ENCODE assay signal across 26 cellular contexts in genomic region chr11:70519117-70519516, GRCh38.
DNase-seq lines count a peak whose midpoint lies in the region; ATAC-seq and TF ChIP-seq lines count a peak whose summit lies in the region.
"Had no signal": no experiment of that assay in that cellular context is flagged by ENCODE, and none has a peak within 500 bp of the region (broad histone marks: within the 10 kb centered on the region; RNA-seq: fewer than 3 reads in every experiment).

No MANE protein-coding gene starts in this region.

- H3K4me1 ChIP-seq in BE2C = peaks cover 4% of the 10 kb centered on the region; the same call in 1 of the 2 replicates
- H3K4me1 ChIP-seq in HCT116 (ENCODE audit: control insufficient read depth in 1 of 2, insufficient read depth in 2 of 2, low read length in 2 of 2) = peaks cover 0 to 10% of the 10 kb centered on the region in 2 experiments; a peak in 2 of 4 replicates
- H3K4me1 ChIP-seq: right lobe of liver, vagina had no signal

- no TSS peak for BruUV-seq in HCT116 (replicated peaks; lab: Mats Ljungman, UMichigan)

- H3K36me3 ChIP-seq in BE2C (no peaks in the 10 kb centered on the region), HCT116 (ENCODE audit: control insufficient read depth in 1 of 2, insufficient read depth in 2 of 2, low read length in 2 of 2) (no peaks in the 10 kb centered on the region)
- H3K36me3 ChIP-seq: right lobe of liver, SJSA1, stomach, vagina had no signal

- no peaks in the 10 kb centered on the region for H3K9me2 ChIP-seq in HCT116 (ENCODE audit: insufficient read depth)

- H3K4me2 ChIP-seq in HCT116 (ENCODE audit: low read length) = no peak overlapping the region

- no peak overlapping the region for H3K4me3 ChIP-seq in BE2C (ENCODE audit: low read depth, low read length)
- H3K4me3 ChIP-seq in HCT116 (replicated peaks in 1 of 2; ENCODE audit: low read depth in 1 of 2, low read length in 2 of 2) = no peak overlapping the region
- H3K4me3 ChIP-seq: right lobe of liver, SJSA1, stomach, vagina had no signal

- no peaks in the 10 kb centered on the region; the same call in 1 of the 2 replicates for H3K9me3 ChIP-seq in BE2C
- H3K9me3 ChIP-seq in HCT116 (ENCODE audit: control insufficient read depth in 1 of 2, insufficient read depth in 1 of 2, low read depth in 1 of 2, low read length in 2 of 2) = no peaks in the 10 kb centered on the region
- H3K9me3 ChIP-seq: right lobe of liver, stomach, vagina had no signal

- TF ChIP-seq RAD21 in HCT116 (IDR thresholded peaks at IDR 0.05; ENCODE audit: low read depth) = no peak

- H3K27ac ChIP-seq in HCT116 (ENCODE audit: low read depth, low read length) = no peak overlapping the region
- H3K27ac ChIP-seq: right lobe of liver, SJSA1, stomach, vagina had no signal

- in situ Hi-C loops in G401 (cut with HindIII; ENCODE audit: low sequenced_read_pairs) = no loop called here

- no peaks in the 10 kb centered on the region for H4K20me1 ChIP-seq in HCT116 (ENCODE audit: insufficient read depth)

- H3K27me3 ChIP-seq in BE2C = no peaks in the 10 kb centered on the region
- H3K27me3 ChIP-seq in HCT116 (ENCODE audit: insufficient read depth, low read length) = 0 out of 2 replicates have a peak, but pooled peaks cover 3% of the 10 kb centered on the region
- H3K27me3 ChIP-seq: right lobe of liver, SJSA1, vagina had no signal

- H2AFZ ChIP-seq in HCT116 (ENCODE audit: low read depth, low read length, poor library complexity, severe bottlenecking) = no peak overlapping the region

- peak; percentile 0 for DNase-seq in BE2C
- DNase-seq in HCT116 (ENCODE audit: low read depth, low spot score) = peak; percentile 27
- DNase-seq in RPMI7951 (ENCODE audit: low read depth) = peak; percentile 67
- DNase-seq in kidney tubule cell (ENCODE audit: low spot score) = peak; percentile 37
- no peak for DNase-seq in G401 (ENCODE audit: low spot score)
- no peak for DNase-seq in NCI-H187 treated with DMSO at 0.1 percent for 48 hours (lab: John Stamatoyannopoulos, UW)
- DNase-seq in occipital lobe (lab: John Stamatoyannopoulos, UW) = no peak
- DNase-seq: activated CD4-positive, alpha-beta T cell treated with anti-CD3 and anti-CD28 coated beads for 48 hours; CD8-positive, alpha-beta T cell; DMS 273 treated with DMSO at 0.1 percent for 48 hours; immature natural killer cell; KBM-7; MM.1S; NCI-H1417; NCI-H2081 treated with DMSO at 0.1 percent for 48 hours; NCI-H2227 treated with DMSO at 0.1 percent for 48 hours; NCI-H526; NK-92 treated with Interleukin-12 subunit alpha and Interleukin-12 subunit beta, amount 100 ng/mL, for 24 hours; stimulated activated CD4-positive, alpha-beta T cell treated with anti-CD3 and anti-CD28 coated beads, Interleukin-4, amount 100 ng/mL, for 1 hour; stomach; T-cell had no signal

- POLR2A ChIA-PET in HCT116 (lab: Charles Lee) = no interaction called here

- CTCF ChIA-PET in HCT116 (lab: Charles Lee) = no interaction called here

- no peak for TF ChIP-seq POLR2A in HCT116 (IDR thresholded peaks at IDR 0.05; ENCODE audit: borderline replicate concordance, extremely low read depth, insufficient read depth, insufficient read length)

- ATAC-seq in HCT116 = peak; percentile 70
- no peak for ATAC-seq in HG03196 (IDR thresholded peaks at IDR 0.05; ENCODE audit: unreplicated experiment)
- ATAC-seq: CD8-positive, alpha-beta T cell; left lobe of liver; right lobe of liver; T-cell had no signal

- RAD21 ChIA-PET in HCT116 (lab: Charles Lee; ENCODE audit: low non-redundant PET in 1 of 2, low total read pairs in 2 of 2, uncharacterized antibody in 2 of 2, unreplicated experiment in 2 of 2) = no interaction called here

- no peaks in the 10 kb centered on the region for H3K79me2 ChIP-seq in HCT116 (ENCODE audit: insufficient read depth, low read length)

- TF ChIP-seq CTCF in BE2C (IDR thresholded peaks at IDR 0.05; ENCODE audit: low read depth, low read length) (no peak), HCT116 (IDR thresholded peaks at IDR 0.05 in 2 of 3, conservative IDR thresholded peaks at IDR 0.05 in 1 of 3; ENCODE audit: borderline replicate concordance in 1 of 3, insufficient read depth in 1 of 3, low read depth in 2 of 3, low read length in 2 of 3) (no peak)

- intact Hi-C loops in HCT116 (cut with micrococcal nuclease) = no loop called here

- H3K9ac ChIP-seq in HCT116 (ENCODE audit: low read length) = no peak overlapping the region

TF ChIP-seq in HCT116, 20 proteins besides CTCF, POLR2A, EP300 and RAD21:
- TF ChIP-seq TCF7L2 (IDR thresholded peaks at IDR 0.05; ENCODE audit: borderline replicate concordance, extremely low read depth, insufficient read depth, insufficient read length) (no peak), JUND (IDR thresholded peaks at IDR 0.05) (no peak; the same call in none of the 2 replicates), SIN3A (IDR thresholded peaks at IDR 0.05; ENCODE audit: low read depth) (no peak), REST (IDR thresholded peaks at IDR 0.05; ENCODE audit: low read depth) (no peak), MAX (IDR thresholded peaks at IDR 0.05) (no peak), ELF1 (IDR thresholded peaks at IDR 0.05; ENCODE audit: borderline replicate concordance, low read depth) (no peak), CBX3 (IDR thresholded peaks at IDR 0.05; ENCODE audit: low read depth) (no peak), CEBPB (IDR thresholded peaks at IDR 0.05; ENCODE audit: low read depth) (no peak), YY1 (IDR thresholded peaks at IDR 0.05; ENCODE audit: extremely low read depth, insufficient replicate concordance, low read depth, low read length) (no peak), EGR1 (IDR thresholded peaks at IDR 0.05; ENCODE audit: low read depth) (no peak), ZFX (IDR thresholded peaks at IDR 0.05) (no peak), ATF3 (IDR thresholded peaks at IDR 0.05) (no peak), EZH2phosphoT487 (IDR thresholded peaks at IDR 0.05; ENCODE audit: borderline replicate concordance) (no peak), SRF (IDR thresholded peaks at IDR 0.05; ENCODE audit: low read depth) (no peak), SP1 (IDR thresholded peaks at IDR 0.05; ENCODE audit: low read depth) (no peak)

Comparison
In these comparisons a context has a peak if more than half of its experiments do, and no peak if none do; other contexts are left out.
1. DNase-seq: peak in BE2C (single experiment), HCT116 (single experiment), RPMI7951 (single experiment) and kidney tubule cell (single experiment); none in G401 (single experiment), NCI-H187 treated with DMSO at 0.1 percent for 48 hours (single experiment) and occipital lobe (single experiment).